ENCODE assay signal across 8 cellular contexts in genomic region chr3:43690400-43691119, GRCh38. TPM values are rescaled to one million over a fixed set of nuclear protein-coding genes. Genes with fewer than 3 reads are reported as not detected.
DNase-seq lines count a peak whose midpoint lies in the region; ATAC-seq and TF ChIP-seq lines count a peak whose summit lies in the region.

ABHD5 (plus strand) TSS chr3:43690938; CDS start chr3:43690993, 55 bp downstream.

- H3K4me3 Mint-ChIP-seq in activated CD4-positive, alpha-beta memory T cell treated with anti-CD3 and anti-CD28 coated beads for 36 hours: peak within 1 kb of the TSS; percentile 84

- peak within 1 kb of the TSS; percentile 85 for H3K27ac Mint-ChIP-seq in activated CD4-positive, alpha-beta memory T cell treated with anti-CD3 and anti-CD28 coated beads for 36 hours

- H3K4me3 ChIP-seq in dorsolateral prefrontal cortex (peak within 1 kb of the TSS; percentile 54 to 99 (median 89)), lower leg skin (ENCODE audit: low read depth, poor library complexity, severe bottlenecking) (peak within 1 kb of the TSS; percentile 84)

- peak within 1 kb of the TSS; percentile 39 to 97 (median 89) for H3K27ac ChIP-seq in dorsolateral prefrontal cortex

- H3K27me3 Mint-ChIP-seq in activated CD4-positive, alpha-beta memory T cell treated with anti-CD3 and anti-CD28 coated beads for 36 hours: no peaks in the 10 kb centered on the region

- H3K36me3 Mint-ChIP-seq in activated CD4-positive, alpha-beta memory T cell treated with anti-CD3 and anti-CD28 coated beads for 36 hours: peaks cover 2% of the 10 kb centered on the region

- CTCF ChIA-PET in activated CD4-positive, alpha-beta memory T cell treated with anti-CD3 and anti-CD28 coated beads for 36 hours (lab: Charles Lee): interaction anchor here (1.1 kb wide), 1 partner anchor 69 kb away, joined by 3 read pairs; the partner anchor contains the start of gene ANO10

- TF ChIP-seq POLR2A in lower leg skin (IDR thresholded peaks at IDR 0.05): peak in 1 of 2 donors; percentile 99

- DNase-seq in CD1c-positive myeloid dendritic cell (ENCODE audit: extremely low spot score) (peak; percentile 98), NCI-H82 (lab: John Stamatoyannopoulos, UW) (peak; percentile 95), dorsolateral prefrontal cortex (peak; percentile 71 to 91 (median 84)), lower leg skin (ENCODE audit: low spot score in 2 of 2) (peak; percentile 83 to 96)
- peak; percentile 92 for DNase-seq in activated CD4-positive, alpha-beta memory T cell treated with anti-CD3 and anti-CD28 coated beads for 36 hours
- peak; percentile 81 to 89 for DNase-seq in stimulated activated CD4-positive, alpha-beta T cell treated with anti-CD3 and anti-CD28 coated beads, Interleukin-4, amount 100 ng/mL, for 48 hours (ENCODE audit: low read depth in 2 of 2)

- POLR2A ChIA-PET in activated CD4-positive, alpha-beta memory T cell treated with anti-CD3 and anti-CD28 coated beads for 36 hours (lab: Charles Lee): interaction anchor here (0.7 kb wide), 1 partner anchor 69 kb away, joined by 3 read pairs; the partner anchor contains the start of gene ANO10

- 1% methylated on average over 13 to 46 of the region's 71 CpGs for WGBS in lower leg skin, 2 donors

- H3K27me3 ChIP-seq in dorsolateral prefrontal cortex: no peaks in the 10 kb centered on the region

- ATAC-seq in GM19351 (IDR thresholded peaks at IDR 0.05; ENCODE audit: unreplicated experiment) (peak; percentile 81), HG03521 (IDR thresholded peaks at IDR 0.05; ENCODE audit: unreplicated experiment) (peak; percentile 90)

- peaks cover 37% of the 10 kb centered on the region for H3K4me1 Mint-ChIP-seq in activated CD4-positive, alpha-beta memory T cell treated with anti-CD3 and anti-CD28 coated beads for 36 hours (ENCODE audit: low read depth)

- TF ChIP-seq CTCF in dorsolateral prefrontal cortex (IDR thresholded peaks at IDR 0.05 in 54 of 56, conservative IDR thresholded peaks at IDR 0.05 in 2 of 56; ENCODE audit: low read depth in 1 of 56, partially characterized antibody in 56 of 56) (peak in 42 of 56 donors; percentile 3 to 55 (median 36)), lower leg skin (IDR thresholded peaks at IDR 0.05) (no peak)

- H3K9me3 Mint-ChIP-seq in activated CD4-positive, alpha-beta memory T cell treated with anti-CD3 and anti-CD28 coated beads for 36 hours: no peaks in the 10 kb centered on the region

- intact Hi-C loops in activated CD4-positive, alpha-beta memory T cell treated with anti-CD3 and anti-CD28 coated beads for 36 hours (cut with micrococcal nuclease): loop anchor here (1.0 to 5.0 kb wide), 6 partner anchors 68 to 647 kb away; partner anchors contain the start of genes ANO10, SNRK and TCAIM
- intact Hi-C loops in dorsolateral prefrontal cortex (cut with DNase I): loop anchor here (2.0 kb wide), 3 partner anchors 68 to 78 kb away; partner anchors contain the start of gene ANO10 (in 1 of the 2)
- intact Hi-C loops in lower leg skin (cut with DNase I; ENCODE audit: low total_unique reads): no loop called here

RNA-seq across cellular contexts. Expression of gene ABHD5, which starts in this region (rescaled TPM):
- 10 to 100 TPM; 10.0 to 11.4 TPM for total RNA-seq in activated CD4-positive, alpha-beta memory T cell treated with anti-CD3 and anti-CD28 coated beads for 36 hours
- total RNA-seq in dorsolateral prefrontal cortex: 10 to 100 TPM; 11.8 to 30.9 (median 18.3) TPM
- total RNA-seq in lower leg skin: 100 to 1,000 TPM; 109 to 132 (median 118) TPM

Comparison
In these comparisons a context has a peak if more than half of its experiments do, and no peak if none do; other contexts are left out.
1. Peak in every context shown above with its lines: DNase-seq, ATAC-seq, H3K4me3 ChIP-seq and H3K27ac ChIP-seq.
2. CTCF ChIP-seq: peak in dorsolateral prefrontal cortex (42 of 56); none in lower leg skin (0 of 3).